ENCODE assay signal across 1 cellular context in genomic region chr17:78108726-78109488, GRCh38.
TF ChIP-seq lines count a peak whose summit lies in the region.

No MANE protein-coding gene starts in this region.

TF ChIP-seq in HepG2, 621 proteins besides CTCF, POLR2A, EP300 and RAD21 (continues in another document):
- TF ChIP-seq FOXP1 (IDR thresholded peaks at IDR 0.05) = no peak
- TF ChIP-seq FOXP1 (CRISPR knock-in tag; IDR thresholded peaks at IDR 0.05) = peak; percentile 25; the same call in 1 of the 2 replicates
- TF ChIP-seq ZMYM4 (CRISPR knock-in tag; IDR thresholded peaks at IDR 0.05) = peak; percentile 34; the same call in 1 of the 2 replicates
- TF ChIP-seq POLR2AphosphoS5 (IDR thresholded peaks at IDR 0.05; ENCODE audit: low read depth, low read length) = no peak
- TF ChIP-seq THAP11 (CRISPR knock-in tag; IDR thresholded peaks at IDR 0.05) = 0 out of 2 replicates have a peak, but pooled peaks have one; percentile 30
- no peak for TF ChIP-seq ZNF790 (CRISPR knock-in tag; IDR thresholded peaks at IDR 0.05; ENCODE audit: borderline replicate concordance)
- TF ChIP-seq ZNF839 (CRISPR knock-in tag; IDR thresholded peaks at IDR 0.05; ENCODE audit: borderline replicate concordance) = 0 out of 2 replicates have a peak, but pooled peaks have one; percentile 9
- 0 out of 2 replicates have a peak, but pooled peaks have one; percentile 13 for TF ChIP-seq THRA (CRISPR knock-in tag; IDR thresholded peaks at IDR 0.05; ENCODE audit: borderline replicate concordance)
- TF ChIP-seq HOXA3 (CRISPR knock-in tag; IDR thresholded peaks at IDR 0.05) = peak; percentile 39; the same call in 1 of the 2 replicates
- peak; percentile 79 for TF ChIP-seq GATAD2A (CRISPR knock-in tag; IDR thresholded peaks at IDR 0.05)
- TF ChIP-seq ZFP1 (CRISPR knock-in tag; IDR thresholded peaks at IDR 0.05) = no peak
- 0 out of 2 replicates have a peak, but pooled peaks have one; percentile 33 for TF ChIP-seq KAT8 (CRISPR knock-in tag; IDR thresholded peaks at IDR 0.05)
- TF ChIP-seq ZKSCAN1 (IDR thresholded peaks at IDR 0.05; ENCODE audit: low read length) = no peak
- TF ChIP-seq ARID5B (CRISPR knock-in tag; IDR thresholded peaks at IDR 0.05) = 0 out of 2 replicates have a peak, but pooled peaks have one; percentile 25
- no peak for TF ChIP-seq MLX (CRISPR knock-in tag; IDR thresholded peaks at IDR 0.05)
- TF ChIP-seq HNF4A (CRISPR knock-in tag; IDR thresholded peaks at IDR 0.05) = peak; percentile 56
- TF ChIP-seq HMG20A (CRISPR knock-in tag; IDR thresholded peaks at IDR 0.05; ENCODE audit: borderline replicate concordance) = peak; percentile 34; the same call in 1 of the 2 replicates
- TF ChIP-seq NR2F1 (CRISPR knock-in tag; IDR thresholded peaks at IDR 0.05) = peak; percentile 75 to 78; a peak in 3 of 4 replicates
- 0 out of 2 replicates have a peak, but pooled peaks have one; percentile 28 for TF ChIP-seq AKAP8 (CRISPR knock-in tag; IDR thresholded peaks at IDR 0.05)
- TF ChIP-seq CEBPB (IDR thresholded peaks at IDR 0.05; ENCODE audit: borderline replicate concordance, low read depth, low read length) = 0 out of 2 replicates have a peak, but pooled peaks have one; percentile 23
- peak; percentile 91 for TF ChIP-seq NR2F6 (IDR thresholded peaks at IDR 0.05)
- peak; percentile 92 for TF ChIP-seq NR2F6 (CRISPR knock-in tag; IDR thresholded peaks at IDR 0.05)
- peak; percentile 65; the same call in 1 of the 2 replicates for TF ChIP-seq NR2C2 (CRISPR knock-in tag; IDR thresholded peaks at IDR 0.05; ENCODE audit: borderline replicate concordance)
- TF ChIP-seq ZNF720 (CRISPR knock-in tag; IDR thresholded peaks at IDR 0.05) = no peak
- TF ChIP-seq ZNF33B (CRISPR knock-in tag; IDR thresholded peaks at IDR 0.05) = no peak
- 0 out of 2 replicates have a peak, but pooled peaks have one; percentile 38 for TF ChIP-seq SPEN (CRISPR knock-in tag; IDR thresholded peaks at IDR 0.05; ENCODE audit: low read depth)
- TF ChIP-seq STAT6 (CRISPR knock-in tag; IDR thresholded peaks at IDR 0.05; ENCODE audit: borderline replicate concordance) = no peak
- no peak for TF ChIP-seq KDM5A (IDR thresholded peaks at IDR 0.05; ENCODE audit: borderline replicate concordance, low read length)
- TF ChIP-seq SALL1 (CRISPR knock-in tag; IDR thresholded peaks at IDR 0.05) = peak; percentile 48; the same call in 1 of the 2 replicates
- peak; percentile 73; the same call in 1 of the 2 replicates for TF ChIP-seq ATF2 (CRISPR knock-in tag; IDR thresholded peaks at IDR 0.05)
- TF ChIP-seq ARID4A (CRISPR knock-in tag; IDR thresholded peaks at IDR 0.05; ENCODE audit: borderline replicate concordance) = peak; percentile 44; the same call in 1 of the 2 replicates
- TF ChIP-seq ZNF607 (CRISPR knock-in tag; IDR thresholded peaks at IDR 0.05; ENCODE audit: borderline replicate concordance) = 0 out of 2 replicates have a peak, but pooled peaks have one; percentile 0
- TF ChIP-seq ZNF737 (CRISPR knock-in tag; IDR thresholded peaks at IDR 0.05; ENCODE audit: borderline replicate concordance) = 0 out of 2 replicates have a peak, but pooled peaks have one; percentile 54
- TF ChIP-seq MED1 (CRISPR knock-in tag; IDR thresholded peaks at IDR 0.05) = 0 out of 2 replicates have a peak, but pooled peaks have one; percentile 36
- TF ChIP-seq ZBTB7B (CRISPR knock-in tag; IDR thresholded peaks at IDR 0.05) = peak; percentile 62; the same call in 1 of the 2 replicates
- TF ChIP-seq ZBTB38 (CRISPR knock-in tag; IDR thresholded peaks at IDR 0.05) = peak; percentile 41; the same call in 1 of the 2 replicates
- no peak for TF ChIP-seq SRSF4 (IDR thresholded peaks at IDR 0.05; ENCODE audit: low read depth, low read length, poor library complexity, severe bottlenecking)
- TF ChIP-seq NKX3-1 (CRISPR knock-in tag; IDR thresholded peaks at IDR 0.05) = no peak
- no peak for TF ChIP-seq ETV6 (CRISPR knock-in tag; conservative IDR thresholded peaks at IDR 0.05)
- peak; percentile 30; the same call in 1 of the 2 replicates for TF ChIP-seq ZNF687 (CRISPR knock-in tag; IDR thresholded peaks at IDR 0.05)
- TF ChIP-seq ATF3 (CRISPR knock-in tag; IDR thresholded peaks at IDR 0.05) = 0 out of 2 replicates have a peak, but pooled peaks have one; percentile 14
- peak; percentile 55; the same call in 1 of the 2 replicates for TF ChIP-seq CEBPG (CRISPR knock-in tag; IDR thresholded peaks at IDR 0.05)
- peak; percentile 28; the same call in 1 of the 2 replicates for TF ChIP-seq FOXA3 (CRISPR knock-in tag; IDR thresholded peaks at IDR 0.05)
- TF ChIP-seq SOX13 (IDR thresholded peaks at IDR 0.05) = no peak
- peak in 1 of 2 experiments; percentile 24; a peak in 1 of 4 replicates for TF ChIP-seq SOX13 (CRISPR knock-in tag; conservative IDR thresholded peaks at IDR 0.05 in 1 of 2, IDR thresholded peaks at IDR 0.05 in 1 of 2)
